Comparison of ENCODE assay signal across 1 cellular context in the genomic region with DNA sequence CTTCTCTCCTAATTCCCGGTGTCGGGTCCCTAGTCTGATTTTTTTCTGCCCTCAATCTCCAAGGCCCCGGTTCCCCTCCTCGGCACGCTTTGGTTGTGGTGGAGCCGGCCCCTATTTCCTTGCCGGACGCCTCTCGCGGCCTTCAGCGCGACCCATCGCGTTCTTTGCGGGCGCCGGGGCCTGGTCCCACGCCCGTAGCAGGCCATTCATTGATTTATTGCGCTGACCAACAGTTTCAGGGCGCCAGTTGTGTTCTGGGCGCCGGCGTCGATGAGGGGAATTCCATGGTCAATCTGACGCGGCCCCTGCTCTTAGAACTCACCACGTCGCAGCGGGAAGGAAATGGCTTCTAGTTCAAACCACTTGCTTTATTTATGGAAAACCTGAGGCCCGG.
A peak's percentile ranks its signal among the peaks of the same experiment; 100 is the strongest.
TF ChIP-seq lines count a peak whose summit lies in the region.

No MANE protein-coding gene starts in this region.

TF ChIP-seq in HepG2, 621 proteins besides CTCF, POLR2A, EP300 and RAD21 (continued from another document and continues in another):
- TF ChIP-seq, protein P1, sequence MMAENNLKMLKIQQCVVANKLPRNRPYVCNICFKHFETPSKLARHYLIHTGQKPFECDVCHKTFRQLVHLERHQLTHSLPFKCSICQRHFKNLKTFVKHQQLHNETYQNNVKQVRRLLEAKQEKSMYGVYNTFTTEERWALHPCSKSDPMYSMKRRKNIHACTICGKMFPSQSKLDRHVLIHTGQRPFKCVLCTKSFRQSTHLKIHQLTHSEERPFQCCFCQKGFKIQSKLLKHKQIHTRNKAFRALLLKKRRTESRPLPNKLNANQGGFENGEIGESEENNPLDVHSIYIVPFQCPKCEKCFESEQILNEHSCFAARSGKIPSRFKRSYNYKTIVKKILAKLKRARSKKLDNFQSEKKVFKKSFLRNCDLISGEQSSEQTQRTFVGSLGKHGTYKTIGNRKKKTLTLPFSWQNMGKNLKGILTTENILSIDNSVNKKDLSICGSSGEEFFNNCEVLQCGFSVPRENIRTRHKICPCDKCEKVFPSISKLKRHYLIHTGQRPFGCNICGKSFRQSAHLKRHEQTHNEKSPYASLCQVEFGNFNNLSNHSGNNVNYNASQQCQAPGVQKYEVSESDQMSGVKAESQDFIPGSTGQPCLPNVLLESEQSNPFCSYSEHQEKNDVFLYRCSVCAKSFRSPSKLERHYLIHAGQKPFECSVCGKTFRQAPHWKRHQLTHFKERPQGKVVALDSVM (CRISPR knock-in tag; IDR thresholded peaks at IDR 0.05): no peak
- no peak for TF ChIP-seq MTA3 (CRISPR knock-in tag; IDR thresholded peaks at IDR 0.05)
- TF ChIP-seq KLF15 (CRISPR knock-in tag; IDR thresholded peaks at IDR 0.05; ENCODE audit: borderline replicate concordance): peak; percentile 78; the same call in 1 of the 2 replicates
- no peak for TF ChIP-seq ZIK1 (CRISPR knock-in tag; IDR thresholded peaks at IDR 0.05; ENCODE audit: borderline replicate concordance, low read depth)
- no peak for TF ChIP-seq TGIF2 (CRISPR knock-in tag; IDR thresholded peaks at IDR 0.05)
- TF ChIP-seq ZNF607 (CRISPR knock-in tag; IDR thresholded peaks at IDR 0.05; ENCODE audit: borderline replicate concordance): no peak
- TF ChIP-seq PAWR (CRISPR knock-in tag; IDR thresholded peaks at IDR 0.05; ENCODE audit: borderline replicate concordance): no peak
- no peak for TF ChIP-seq ZMAT3 (CRISPR knock-in tag; conservative IDR thresholded peaks at IDR 0.05)
- TF ChIP-seq, protein P2, sequence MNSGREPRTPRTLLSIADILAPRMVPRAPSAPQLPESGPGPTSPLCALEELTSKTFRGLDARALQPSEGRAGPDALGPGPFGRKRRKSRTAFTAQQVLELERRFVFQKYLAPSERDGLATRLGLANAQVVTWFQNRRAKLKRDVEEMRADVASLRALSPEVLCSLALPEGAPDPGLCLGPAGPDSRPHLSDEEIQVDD (CRISPR knock-in tag; IDR thresholded peaks at IDR 0.05; ENCODE audit: borderline replicate concordance): no peak
- no peak; the same call in 1 of the 2 replicates for TF ChIP-seq HOXD1 (CRISPR knock-in tag; IDR thresholded peaks at IDR 0.05)
- no peak for TF ChIP-seq ZNF251 (CRISPR knock-in tag; IDR thresholded peaks at IDR 0.05)
- no peak for TF ChIP-seq ZNF543 (CRISPR knock-in tag; IDR thresholded peaks at IDR 0.05)
- TF ChIP-seq GATA4 (IDR thresholded peaks at IDR 0.05; ENCODE audit: borderline replicate concordance, low read depth): no peak
- TF ChIP-seq, protein P3, sequence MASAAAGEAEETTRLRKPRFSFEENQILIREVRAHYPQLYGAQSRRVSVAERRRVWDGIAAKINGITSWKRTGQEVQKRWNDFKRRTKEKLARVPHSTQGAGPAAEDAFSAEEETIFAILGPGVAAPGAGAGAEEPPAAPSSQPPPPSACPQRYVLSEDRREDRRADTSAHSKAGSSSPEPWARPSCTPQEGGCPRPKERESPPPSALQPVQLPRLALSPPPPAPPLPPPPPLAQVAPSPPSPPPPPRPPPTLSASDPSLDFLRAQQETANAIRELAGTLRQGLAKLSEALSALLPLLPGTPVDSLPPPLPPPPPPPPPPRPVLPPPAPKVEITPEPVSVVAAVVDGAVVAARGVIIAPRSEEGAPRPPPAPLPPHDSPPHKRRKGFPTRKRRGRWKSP (CRISPR knock-in tag; IDR thresholded peaks at IDR 0.05): no peak
- TF ChIP-seq, protein P4, sequence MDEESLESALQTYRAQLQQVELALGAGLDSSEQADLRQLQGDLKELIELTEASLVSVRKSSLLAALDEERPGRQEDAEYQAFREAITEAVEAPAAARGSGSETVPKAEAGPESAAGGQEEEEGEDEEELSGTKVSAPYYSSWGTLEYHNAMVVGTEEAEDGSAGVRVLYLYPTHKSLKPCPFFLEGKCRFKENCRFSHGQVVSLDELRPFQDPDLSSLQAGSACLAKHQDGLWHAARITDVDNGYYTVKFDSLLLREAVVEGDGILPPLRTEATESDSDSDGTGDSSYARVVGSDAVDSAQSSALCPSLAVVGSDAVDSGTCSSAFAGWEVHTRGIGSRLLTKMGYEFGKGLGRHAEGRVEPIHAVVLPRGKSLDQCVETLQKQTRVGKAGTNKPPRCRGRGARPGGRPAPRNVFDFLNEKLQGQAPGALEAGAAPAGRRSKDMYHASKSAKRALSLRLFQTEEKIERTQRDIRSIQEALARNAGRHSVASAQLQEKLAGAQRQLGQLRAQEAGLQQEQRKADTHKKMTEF (CRISPR knock-in tag; IDR thresholded peaks at IDR 0.05): peak; percentile 20; the same call in 1 of the 2 replicates
- TF ChIP-seq, protein P5, sequence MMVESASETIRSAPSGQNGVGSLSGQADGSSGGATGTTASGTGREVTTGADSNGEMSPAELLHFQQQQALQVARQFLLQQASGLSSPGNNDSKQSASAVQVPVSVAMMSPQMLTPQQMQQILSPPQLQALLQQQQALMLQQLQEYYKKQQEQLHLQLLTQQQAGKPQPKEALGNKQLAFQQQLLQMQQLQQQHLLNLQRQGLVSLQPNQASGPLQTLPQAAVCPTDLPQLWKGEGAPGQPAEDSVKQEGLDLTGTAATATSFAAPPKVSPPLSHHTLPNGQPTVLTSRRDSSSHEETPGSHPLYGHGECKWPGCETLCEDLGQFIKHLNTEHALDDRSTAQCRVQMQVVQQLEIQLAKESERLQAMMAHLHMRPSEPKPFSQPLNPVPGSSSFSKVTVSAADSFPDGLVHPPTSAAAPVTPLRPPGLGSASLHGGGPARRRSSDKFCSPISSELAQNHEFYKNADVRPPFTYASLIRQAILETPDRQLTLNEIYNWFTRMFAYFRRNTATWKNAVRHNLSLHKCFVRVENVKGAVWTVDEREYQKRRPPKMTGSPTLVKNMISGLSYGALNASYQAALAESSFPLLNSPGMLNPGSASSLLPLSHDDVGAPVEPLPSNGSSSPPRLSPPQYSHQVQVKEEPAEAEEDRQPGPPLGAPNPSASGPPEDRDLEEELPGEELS (CRISPR knock-in tag; IDR thresholded peaks at IDR 0.05): no peak
- TF ChIP-seq GATAD2A (CRISPR knock-in tag; IDR thresholded peaks at IDR 0.05): no peak; the same call in 1 of the 2 replicates
- TF ChIP-seq PLRG1 (conservative IDR thresholded peaks at IDR 0.05): no peak
- TF ChIP-seq, protein P6, sequence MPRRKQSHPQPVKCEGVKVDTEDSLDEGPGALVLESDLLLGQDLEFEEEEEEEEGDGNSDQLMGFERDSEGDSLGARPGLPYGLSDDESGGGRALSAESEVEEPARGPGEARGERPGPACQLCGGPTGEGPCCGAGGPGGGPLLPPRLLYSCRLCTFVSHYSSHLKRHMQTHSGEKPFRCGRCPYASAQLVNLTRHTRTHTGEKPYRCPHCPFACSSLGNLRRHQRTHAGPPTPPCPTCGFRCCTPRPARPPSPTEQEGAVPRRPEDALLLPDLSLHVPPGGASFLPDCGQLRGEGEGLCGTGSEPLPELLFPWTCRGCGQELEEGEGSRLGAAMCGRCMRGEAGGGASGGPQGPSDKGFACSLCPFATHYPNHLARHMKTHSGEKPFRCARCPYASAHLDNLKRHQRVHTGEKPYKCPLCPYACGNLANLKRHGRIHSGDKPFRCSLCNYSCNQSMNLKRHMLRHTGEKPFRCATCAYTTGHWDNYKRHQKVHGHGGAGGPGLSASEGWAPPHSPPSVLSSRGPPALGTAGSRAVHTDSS (CRISPR knock-in tag; conservative IDR thresholded peaks at IDR 0.05): no peak
- TF ChIP-seq SSRP1 (CRISPR knock-in tag; IDR thresholded peaks at IDR 0.05): no peak
- TF ChIP-seq ELF3 (CRISPR knock-in tag; IDR thresholded peaks at IDR 0.05): no peak; the same call in 1 of the 2 replicates
- no peak for TF ChIP-seq ZNF441 (CRISPR knock-in tag; IDR thresholded peaks at IDR 0.05; ENCODE audit: borderline replicate concordance)
- no peak for TF ChIP-seq ZKSCAN8 (CRISPR knock-in tag; IDR thresholded peaks at IDR 0.05; ENCODE audit: borderline replicate concordance)
- TF ChIP-seq MAFK (conservative IDR thresholded peaks at IDR 0.05 in 1 of 2, IDR thresholded peaks at IDR 0.05 in 1 of 2; ENCODE audit: low read length in 2 of 2): no peak
- TF ChIP-seq, protein P7, sequence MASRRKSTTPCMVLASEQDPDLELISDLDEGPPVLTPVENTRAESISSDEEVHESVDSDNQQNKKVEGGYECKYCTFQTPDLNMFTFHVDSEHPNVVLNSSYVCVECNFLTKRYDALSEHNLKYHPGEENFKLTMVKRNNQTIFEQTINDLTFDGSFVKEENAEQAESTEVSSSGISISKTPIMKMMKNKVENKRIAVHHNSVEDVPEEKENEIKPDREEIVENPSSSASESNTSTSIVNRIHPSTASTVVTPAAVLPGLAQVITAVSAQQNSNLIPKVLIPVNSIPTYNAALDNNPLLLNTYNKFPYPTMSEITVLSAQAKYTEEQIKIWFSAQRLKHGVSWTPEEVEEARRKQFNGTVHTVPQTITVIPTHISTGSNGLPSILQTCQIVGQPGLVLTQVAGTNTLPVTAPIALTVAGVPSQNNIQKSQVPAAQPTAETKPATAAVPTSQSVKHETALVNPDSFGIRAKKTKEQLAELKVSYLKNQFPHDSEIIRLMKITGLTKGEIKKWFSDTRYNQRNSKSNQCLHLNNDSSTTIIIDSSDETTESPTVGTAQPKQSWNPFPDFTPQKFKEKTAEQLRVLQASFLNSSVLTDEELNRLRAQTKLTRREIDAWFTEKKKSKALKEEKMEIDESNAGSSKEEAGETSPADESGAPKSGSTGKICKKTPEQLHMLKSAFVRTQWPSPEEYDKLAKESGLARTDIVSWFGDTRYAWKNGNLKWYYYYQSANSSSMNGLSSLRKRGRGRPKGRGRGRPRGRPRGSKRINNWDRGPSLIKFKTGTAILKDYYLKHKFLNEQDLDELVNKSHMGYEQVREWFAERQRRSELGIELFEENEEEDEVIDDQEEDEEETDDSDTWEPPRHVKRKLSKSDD (CRISPR knock-in tag; IDR thresholded peaks at IDR 0.05; ENCODE audit: low read depth): no peak
- no peak for TF ChIP-seq KDM5B (CRISPR knock-in tag; IDR thresholded peaks at IDR 0.05; ENCODE audit: borderline replicate concordance)
- TF ChIP-seq, protein P8, sequence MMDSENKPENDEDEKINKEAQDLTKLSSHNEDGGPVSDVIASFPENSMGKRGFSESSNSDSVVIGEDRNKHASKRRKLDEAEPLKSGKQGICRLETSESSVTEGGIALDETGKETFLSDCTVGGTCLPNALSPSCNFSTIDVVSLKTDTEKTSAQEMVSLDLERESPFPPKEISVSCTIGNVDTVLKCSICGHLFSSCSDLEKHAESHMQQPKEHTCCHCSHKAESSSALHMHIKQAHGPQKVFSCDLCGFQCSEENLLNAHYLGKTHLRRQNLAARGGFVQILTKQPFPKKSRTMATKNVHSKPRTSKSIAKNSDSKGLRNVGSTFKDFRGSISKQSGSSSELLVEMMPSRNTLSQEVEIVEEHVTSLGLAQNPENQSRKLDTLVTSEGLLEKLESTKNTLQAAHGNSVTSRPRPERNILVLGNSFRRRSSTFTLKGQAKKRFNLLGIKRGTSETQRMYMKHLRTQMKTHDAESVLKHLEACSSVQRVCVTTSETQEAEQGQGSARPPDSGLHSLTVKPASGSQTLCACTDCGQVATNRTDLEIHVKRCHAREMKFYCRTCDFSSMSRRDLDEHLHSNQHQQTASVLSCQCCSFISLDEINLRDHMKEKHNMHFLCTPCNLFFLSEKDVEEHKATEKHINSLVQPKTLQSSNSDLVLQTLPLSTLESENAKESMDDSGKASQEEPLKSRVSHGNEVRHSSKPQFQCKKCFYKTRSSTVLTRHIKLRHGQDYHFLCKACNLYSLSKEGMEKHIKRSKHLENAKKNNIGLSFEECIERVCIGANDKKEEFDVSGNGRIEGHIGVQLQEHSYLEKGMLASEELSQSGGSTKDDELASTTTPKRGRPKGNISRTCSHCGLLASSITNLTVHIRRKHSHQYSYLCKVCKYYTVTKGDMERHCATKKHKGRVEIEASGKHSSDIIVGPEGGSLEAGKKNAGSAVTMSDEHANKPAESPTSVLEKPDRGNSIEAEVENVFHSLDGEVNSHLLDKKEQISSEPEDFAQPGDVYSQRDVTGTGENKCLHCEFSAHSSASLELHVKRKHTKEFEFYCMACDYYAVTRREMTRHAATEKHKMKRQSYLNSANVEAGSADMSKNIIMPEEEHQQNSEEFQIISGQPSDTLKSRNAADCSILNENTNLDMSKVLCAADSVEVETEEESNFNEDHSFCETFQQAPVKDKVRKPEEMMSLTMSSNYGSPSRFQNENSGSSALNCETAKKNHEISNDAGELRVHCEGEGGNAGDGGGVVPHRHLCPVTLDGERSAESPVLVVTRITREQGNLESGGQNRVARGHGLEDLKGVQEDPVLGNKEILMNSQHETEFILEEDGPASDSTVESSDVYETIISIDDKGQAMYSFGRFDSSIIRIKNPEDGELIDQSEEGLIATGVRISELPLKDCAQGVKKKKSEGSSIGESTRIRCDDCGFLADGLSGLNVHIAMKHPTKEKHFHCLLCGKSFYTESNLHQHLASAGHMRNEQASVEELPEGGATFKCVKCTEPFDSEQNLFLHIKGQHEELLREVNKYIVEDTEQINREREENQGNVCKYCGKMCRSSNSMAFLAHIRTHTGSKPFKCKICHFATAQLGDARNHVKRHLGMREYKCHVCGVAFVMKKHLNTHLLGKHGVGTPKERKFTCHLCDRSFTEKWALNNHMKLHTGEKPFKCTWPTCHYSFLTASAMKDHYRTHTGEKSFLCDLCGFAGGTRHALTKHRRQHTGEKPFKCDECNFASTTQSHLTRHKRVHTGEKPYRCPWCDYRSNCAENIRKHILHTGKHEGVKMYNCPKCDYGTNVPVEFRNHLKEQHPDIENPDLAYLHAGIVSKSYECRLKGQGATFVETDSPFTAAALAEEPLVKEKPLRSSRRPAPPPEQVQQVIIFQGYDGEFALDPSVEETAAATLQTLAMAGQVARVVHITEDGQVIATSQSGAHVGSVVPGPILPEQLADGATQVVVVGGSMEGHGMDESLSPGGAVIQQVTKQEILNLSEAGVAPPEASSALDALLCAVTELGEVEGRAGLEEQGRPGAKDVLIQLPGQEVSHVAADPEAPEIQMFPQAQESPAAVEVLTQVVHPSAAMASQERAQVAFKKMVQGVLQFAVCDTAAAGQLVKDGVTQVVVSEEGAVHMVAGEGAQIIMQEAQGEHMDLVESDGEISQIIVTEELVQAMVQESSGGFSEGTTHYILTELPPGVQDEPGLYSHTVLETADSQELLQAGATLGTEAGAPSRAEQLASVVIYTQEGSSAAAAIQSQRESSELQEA (CRISPR knock-in tag; IDR thresholded peaks at IDR 0.05; ENCODE audit: not compliant biosample characterization): no peak
- TF ChIP-seq ZNF782 (CRISPR knock-in tag; IDR thresholded peaks at IDR 0.05; ENCODE audit: borderline replicate concordance): no peak
- no peak for TF ChIP-seq ZNF460 (CRISPR knock-in tag; IDR thresholded peaks at IDR 0.05; ENCODE audit: borderline replicate concordance)
- TF ChIP-seq, protein P9, sequence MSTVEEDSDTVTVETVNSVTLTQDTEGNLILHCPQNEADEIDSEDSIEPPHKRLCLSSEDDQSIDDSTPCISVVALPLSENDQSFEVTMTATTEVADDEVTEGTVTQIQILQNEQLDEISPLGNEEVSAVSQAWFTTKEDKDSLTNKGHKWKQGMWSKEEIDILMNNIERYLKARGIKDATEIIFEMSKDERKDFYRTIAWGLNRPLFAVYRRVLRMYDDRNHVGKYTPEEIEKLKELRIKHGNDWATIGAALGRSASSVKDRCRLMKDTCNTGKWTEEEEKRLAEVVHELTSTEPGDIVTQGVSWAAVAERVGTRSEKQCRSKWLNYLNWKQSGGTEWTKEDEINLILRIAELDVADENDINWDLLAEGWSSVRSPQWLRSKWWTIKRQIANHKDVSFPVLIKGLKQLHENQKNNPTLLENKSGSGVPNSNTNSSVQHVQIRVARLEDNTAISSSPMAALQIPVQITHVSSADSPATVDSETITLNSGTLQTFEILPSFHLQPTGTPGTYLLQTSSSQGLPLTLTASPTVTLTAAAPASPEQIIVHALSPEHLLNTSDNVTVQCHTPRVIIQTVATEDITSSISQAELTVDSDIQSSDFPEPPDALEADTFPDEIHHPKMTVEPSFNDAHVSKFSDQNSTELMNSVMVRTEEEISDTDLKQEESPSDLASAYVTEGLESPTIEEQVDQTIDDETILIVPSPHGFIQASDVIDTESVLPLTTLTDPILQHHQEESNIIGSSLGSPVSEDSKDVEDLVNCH (CRISPR knock-in tag; IDR thresholded peaks at IDR 0.05): no peak
